In the genomic region with DNA sequence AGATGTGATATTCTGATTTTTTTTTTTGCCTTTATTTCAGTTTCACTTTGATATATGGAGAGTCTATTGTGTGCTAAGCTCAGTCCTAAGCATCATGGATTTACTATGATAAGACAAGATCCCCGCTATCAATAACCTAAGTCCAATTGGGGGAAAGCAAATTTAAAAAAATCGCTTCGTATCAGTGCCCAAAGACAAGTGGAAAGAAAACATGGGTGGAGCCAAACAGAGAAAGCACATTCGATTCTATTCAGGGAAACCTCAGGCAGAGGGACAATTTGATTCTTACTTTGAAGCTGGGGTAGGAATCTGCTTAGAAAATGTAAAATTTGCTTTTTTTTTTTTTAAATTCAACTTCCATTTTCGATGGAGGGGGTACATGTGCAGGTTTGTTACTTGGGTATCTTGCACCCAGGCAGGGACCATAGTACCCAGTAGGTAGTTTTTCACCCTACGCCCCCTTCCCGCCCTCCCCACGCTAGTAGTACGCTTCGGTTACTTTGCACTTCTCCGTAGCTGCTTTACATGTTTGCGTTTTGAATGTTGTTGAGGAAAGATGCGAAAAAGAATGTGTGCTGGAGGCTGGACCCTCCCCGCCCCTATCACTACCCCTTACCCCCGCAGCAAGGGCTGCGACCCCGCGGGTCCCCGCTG, we compare ENCODE assay signal across 9 cellular contexts. TPM values are rescaled to one million over a fixed set of nuclear protein-coding genes. Genes with fewer than 3 reads are reported as not detected.
DNase-seq lines count a peak whose midpoint lies in the region; ATAC-seq and TF ChIP-seq lines count a peak whose summit lies in the region.
"Had no signal": no experiment of that assay in that cellular context is flagged by ENCODE, and none has a peak within 500 bp of the region (broad histone marks: within the 10 kb centered on the region; RNA-seq: fewer than 3 reads in every experiment).

No MANE protein-coding gene starts in this region.

- peaks cover 2% of the 10 kb centered on the region for H3K9me3 Mint-ChIP-seq in activated B cell treated with CpG ODN at 0.5 μM for 24 hours

- peak overlapping the region; percentile 79 for H3K4me3 Mint-ChIP-seq in activated B cell treated with CpG ODN at 0.5 μM for 24 hours

- TF ChIP-seq CTCF in activated B cell treated with CpG ODN at 0.5 μM for 24 hours (IDR thresholded peaks at IDR 0.05), result no peak
- no peak for TF ChIP-seq CTCF in stomach (IDR thresholded peaks at IDR 0.05)

- DNase-seq in NCI-H2196 (lab: John Stamatoyannopoulos, UW; ENCODE audit: unreplicated experiment) (peak; percentile 18), NCI-H2196 treated with DMSO at 0.1 percent for 48 hours (lab: John Stamatoyannopoulos, UW; ENCODE audit: unreplicated experiment) (no peak), activated B cell treated with CpG ODN at 0.5 μM for 24 hours (no peak), stomach (no peak), GF-D8 (lab: John Stamatoyannopoulos, UW) (no peak)
- DNase-seq in stimulated activated CD4-positive, alpha-beta T cell treated with anti-CD3 and anti-CD28 coated beads, Interleukin-4, amount 100 ng/mL, for 24 hours, result no peak
- no peak for DNase-seq in activated effector memory CD4-positive, alpha-beta T cell treated with anti-CD3 and anti-CD28 coated beads, Interleukin-2, amount 50 U/mL, for 16 hours

- H3K4me3 ChIP-seq in iPS-20b (ENCODE audit: low read length), result peak overlapping the region; percentile 75
- H3K4me3 ChIP-seq in stomach, result peak overlapping the region; percentile 39 to 48 (median 42)

- CTCF ChIA-PET in activated B cell treated with CpG ODN at 0.5 μM for 24 hours (lab: Charles Lee), result no interaction called here

- 7 to 15% (median 10%) methylated on average over 19 of the region's 19 CpGs for WGBS in stomach, 5 donors

- no peak overlapping the region for H3K27ac Mint-ChIP-seq in activated B cell treated with CpG ODN at 0.5 μM for 24 hours

- peaks cover 15% of the 10 kb centered on the region for H3K4me1 Mint-ChIP-seq in activated B cell treated with CpG ODN at 0.5 μM for 24 hours

- intact Hi-C loops in activated B cell treated with CpG ODN at 0.5 μM for 24 hours (cut with micrococcal nuclease) (no loop called here), stomach (cut with DNase I; ENCODE audit: low total_unique reads) (no loop called here)

- peak overlapping the region; percentile 60; the same call in 1 of the 2 replicates for H3K9ac ChIP-seq in iPS-20b (ENCODE audit: low read depth, low read length)

- H3K27ac ChIP-seq in iPS-20b (ENCODE audit: low read length) (no peak overlapping the region), stomach (no peak overlapping the region)
- H3K27ac ChIP-seq: C4-2B had no signal

- TF ChIP-seq POLR2A in stomach (IDR thresholded peaks at IDR 0.05), result no peak

- peaks cover 9% of the 10 kb centered on the region; the same call in 1 of the 2 replicates for H3K4me1 ChIP-seq in iPS-20b (ENCODE audit: insufficient read depth, low read length)
- peaks cover 9 to 18% (median 11%) of the 10 kb centered on the region in 4 donors for H3K4me1 ChIP-seq in stomach

- TF ChIP-seq EP300 in stomach (IDR thresholded peaks at IDR 0.05), result no peak

- H3K9me3 ChIP-seq in iPS-20b (ENCODE audit: insufficient read depth, low read depth, low read length), result peaks cover 7% of the 10 kb centered on the region
- peaks cover 0 to 9% (median 5%) of the 10 kb centered on the region in 4 donors for H3K9me3 ChIP-seq in stomach

- peaks cover 35% of the 10 kb centered on the region for H3K27me3 Mint-ChIP-seq in activated B cell treated with CpG ODN at 0.5 μM for 24 hours

- H3K36me3 ChIP-seq in iPS-20b (ENCODE audit: insufficient read depth, low read depth, low read length), result 0 out of 2 replicates have a peak, but pooled peaks cover 5% of the 10 kb centered on the region
- no peaks in the 10 kb centered on the region for H3K36me3 ChIP-seq in stomach

- POLR2A ChIA-PET in activated B cell treated with CpG ODN at 0.5 μM for 24 hours (lab: Charles Lee), result no interaction called here

- peak; percentile 37 for ATAC-seq in activated B cell treated with CpG ODN at 0.5 μM for 24 hours (ENCODE audit: low read depth)

- H3K36me3 Mint-ChIP-seq in activated B cell treated with CpG ODN at 0.5 μM for 24 hours (ENCODE audit: low read depth), result no peaks in the 10 kb centered on the region

- H3K27me3 ChIP-seq in iPS-20b (ENCODE audit: insufficient read depth, low read length), result no peaks in the 10 kb centered on the region
- peaks cover 0 to 39% (median 16%) of the 10 kb centered on the region in 3 donors for H3K27me3 ChIP-seq in stomach

RNA-seq across cellular contexts. Expression of gene KIF5C, which starts 12.4 kb away (rescaled TPM):
- 1.4 and 2.6 TPM in 2 replicates for total RNA-seq in activated B cell treated with CpG ODN at 0.5 μM for 24 hours
- total RNA-seq in stomach, result 10 to 100 TPM in 2 of 5 donors, 1 to 10 TPM in 2, under 1 TPM in 1; under 0.01 to 14.7 (median 4.3) TPM
- 1 to 10 TPM in 2 of 3 donors, under 1 TPM in 1; 0.93 to 2.4 (median 1.1) TPM for polyA plus RNA-seq in stomach
